1 cellular context compared by ENCODE assay signal in the genomic region with DNA sequence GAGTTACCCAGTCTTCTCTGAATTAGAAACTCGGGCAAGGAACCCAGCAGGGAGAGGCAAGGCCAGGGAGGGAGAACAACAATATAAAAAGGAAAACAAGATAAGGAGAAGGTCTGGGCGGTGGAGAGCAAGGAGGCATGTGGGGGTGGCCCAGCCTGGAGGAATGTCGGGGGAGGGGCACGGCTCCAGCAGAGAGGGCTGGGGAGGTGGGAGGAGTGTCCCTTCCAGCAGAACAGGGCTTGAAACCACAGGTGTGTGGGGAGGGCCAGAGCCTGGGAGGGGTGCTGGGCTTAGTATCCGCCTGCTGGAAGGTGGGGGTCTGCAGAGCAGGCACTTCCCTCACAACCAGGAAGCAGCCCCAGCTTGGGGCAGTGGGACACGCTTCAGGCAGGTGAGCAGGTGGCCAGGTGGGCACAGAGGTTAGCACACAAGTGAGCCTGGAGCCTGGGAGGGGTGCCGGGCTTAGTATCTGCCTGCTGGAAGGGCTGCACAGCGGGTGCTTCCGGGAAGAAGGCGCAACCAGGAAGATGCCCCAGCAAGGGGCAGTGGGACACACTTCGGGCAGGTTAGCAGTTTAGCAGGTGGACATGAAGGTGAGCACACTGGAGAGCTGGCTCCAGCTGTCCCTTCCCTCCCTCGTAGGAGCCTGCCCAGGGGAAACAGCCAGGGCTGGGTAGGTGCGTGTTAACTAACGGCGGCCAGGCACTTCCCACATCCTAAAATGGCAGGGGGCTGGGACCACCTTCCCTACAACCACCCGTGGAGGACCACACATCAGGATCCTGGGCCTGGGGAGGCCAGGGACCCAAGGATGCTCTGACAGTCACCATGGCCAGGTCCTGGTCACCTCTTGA.
A peak's percentile ranks its signal among the peaks of the same experiment; 100 is the strongest.
TF ChIP-seq lines count a peak whose summit lies in the region.

No MANE protein-coding gene starts in this region.

TF ChIP-seq in HEK293, 187 proteins besides CTCF, POLR2A, EP300 and RAD21 (continued from another document and continues in another):
- TF ChIP-seq, protein P1, sequence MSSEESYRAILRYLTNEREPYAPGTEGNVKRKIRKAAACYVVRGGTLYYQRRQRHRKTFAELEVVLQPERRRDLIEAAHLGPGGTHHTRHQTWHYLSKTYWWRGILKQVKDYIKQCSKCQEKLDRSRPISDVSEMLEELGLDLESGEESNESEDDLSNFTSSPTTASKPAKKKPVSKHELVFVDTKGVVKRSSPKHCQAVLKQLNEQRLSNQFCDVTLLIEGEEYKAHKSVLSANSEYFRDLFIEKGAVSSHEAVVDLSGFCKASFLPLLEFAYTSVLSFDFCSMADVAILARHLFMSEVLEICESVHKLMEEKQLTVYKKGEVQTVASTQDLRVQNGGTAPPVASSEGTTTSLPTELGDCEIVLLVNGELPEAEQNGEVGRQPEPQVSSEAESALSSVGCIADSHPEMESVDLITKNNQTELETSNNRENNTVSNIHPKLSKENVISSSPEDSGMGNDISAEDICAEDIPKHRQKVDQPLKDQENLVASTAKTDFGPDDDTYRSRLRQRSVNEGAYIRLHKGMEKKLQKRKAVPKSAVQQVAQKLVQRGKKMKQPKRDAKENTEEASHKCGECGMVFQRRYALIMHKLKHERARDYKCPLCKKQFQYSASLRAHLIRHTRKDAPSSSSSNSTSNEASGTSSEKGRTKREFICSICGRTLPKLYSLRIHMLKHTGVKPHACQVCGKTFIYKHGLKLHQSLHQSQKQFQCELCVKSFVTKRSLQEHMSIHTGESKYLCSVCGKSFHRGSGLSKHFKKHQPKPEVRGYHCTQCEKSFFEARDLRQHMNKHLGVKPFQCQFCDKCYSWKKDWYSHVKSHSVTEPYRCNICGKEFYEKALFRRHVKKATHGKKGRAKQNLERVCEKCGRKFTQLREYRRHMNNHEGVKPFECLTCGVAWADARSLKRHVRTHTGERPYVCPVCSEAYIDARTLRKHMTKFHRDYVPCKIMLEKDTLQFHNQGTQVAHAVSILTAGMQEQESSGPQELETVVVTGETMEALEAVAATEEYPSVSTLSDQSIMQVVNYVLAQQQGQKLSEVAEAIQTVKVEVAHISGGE (tag by site-specific recombination; conservative IDR thresholded peaks at IDR 0.05; ENCODE audit: low read depth): no peak
- TF ChIP-seq ZNF169 (tag by site-specific recombination; IDR thresholded peaks at IDR 0.05) (no peak), ZNF302 (tag by site-specific recombination; IDR thresholded peaks at IDR 0.05; ENCODE audit: low read depth) (no peak), ZNF624 (tag by site-specific recombination; IDR thresholded peaks at IDR 0.05) (no peak), ZNF335 (tag by site-specific recombination; conservative IDR thresholded peaks at IDR 0.05) (no peak), ZNF701 (tag by site-specific recombination; IDR thresholded peaks at IDR 0.05) (no peak), ZNF76 (tag by site-specific recombination; IDR thresholded peaks at IDR 0.05; ENCODE audit: borderline replicate concordance, low read depth) (no peak), ZNF24 (tag by site-specific recombination; IDR thresholded peaks at IDR 0.05) (no peak), ZNF266 (tag by site-specific recombination; IDR thresholded peaks at IDR 0.05; ENCODE audit: low read depth) (no peak), HOXC10 (CRISPR knock-in tag; IDR thresholded peaks at IDR 0.05) (no peak), ZNF157 (tag by site-specific recombination; IDR thresholded peaks at IDR 0.05) (no peak), OSR2 (tag by site-specific recombination; IDR thresholded peaks at IDR 0.05) (no peak), ZNF155 (tag by site-specific recombination; IDR thresholded peaks at IDR 0.05) (no peak), ZNF548 (tag by site-specific recombination; IDR thresholded peaks at IDR 0.05) (no peak), ZFP41 (tag by site-specific recombination; IDR thresholded peaks at IDR 0.05; ENCODE audit: borderline replicate concordance) (no peak), ZBTB17 (tag by site-specific recombination; IDR thresholded peaks at IDR 0.05) (no peak), ZNF549 (tag by site-specific recombination; IDR thresholded peaks at IDR 0.05) (no peak), ZBTB48 (tag by site-specific recombination; IDR thresholded peaks at IDR 0.05) (no peak), WT1 (tag by site-specific recombination; IDR thresholded peaks at IDR 0.05) (peak; percentile 96), ZNF768 (tag by site-specific recombination; IDR thresholded peaks at IDR 0.05) (no peak), ZNF114 (tag by site-specific recombination; IDR thresholded peaks at IDR 0.05) (no peak), ZNF366 (tag by site-specific recombination; conservative IDR thresholded peaks at IDR 0.05) (no peak), ZNF274 (IDR thresholded peaks at IDR 0.05; ENCODE audit: low read length) (no peak), ZNF274 (tag by site-specific recombination; IDR thresholded peaks at IDR 0.05; ENCODE audit: borderline replicate concordance) (no peak), ZBTB21 (tag by site-specific recombination; IDR thresholded peaks at IDR 0.05) (no peak), KLF9 (tag by site-specific recombination; IDR thresholded peaks at IDR 0.05; ENCODE audit: low read depth) (peak; percentile 53; the same call in 1 of the 2 replicates), ZNF776 (tag by site-specific recombination; IDR thresholded peaks at IDR 0.05; ENCODE audit: borderline replicate concordance) (no peak), ZNF112 (tag by site-specific recombination; IDR thresholded peaks at IDR 0.05) (no peak), ZNF138 (tag by site-specific recombination; IDR thresholded peaks at IDR 0.05; ENCODE audit: borderline replicate concordance) (no peak), SCRT1 (tag by site-specific recombination; IDR thresholded peaks at IDR 0.05; ENCODE audit: borderline replicate concordance) (peak; percentile 93), ZNF654 (tag by site-specific recombination; IDR thresholded peaks at IDR 0.05; ENCODE audit: low read depth) (no peak), ZNF521 (tag by site-specific recombination; IDR thresholded peaks at IDR 0.05) (no peak), ZNF184 (tag by site-specific recombination; IDR thresholded peaks at IDR 0.05) (no peak), ZNF555 (tag by site-specific recombination; conservative IDR thresholded peaks at IDR 0.05) (no peak), ZNF146 (tag by site-specific recombination; IDR thresholded peaks at IDR 0.05) (no peak), MEIS1 (CRISPR knock-in tag; IDR thresholded peaks at IDR 0.05; ENCODE audit: borderline replicate concordance) (no peak), ZNF707 (tag by site-specific recombination; IDR thresholded peaks at IDR 0.05) (no peak), ZNF791 (tag by site-specific recombination; IDR thresholded peaks at IDR 0.05) (no peak)
- TF ChIP-seq, protein P2, sequence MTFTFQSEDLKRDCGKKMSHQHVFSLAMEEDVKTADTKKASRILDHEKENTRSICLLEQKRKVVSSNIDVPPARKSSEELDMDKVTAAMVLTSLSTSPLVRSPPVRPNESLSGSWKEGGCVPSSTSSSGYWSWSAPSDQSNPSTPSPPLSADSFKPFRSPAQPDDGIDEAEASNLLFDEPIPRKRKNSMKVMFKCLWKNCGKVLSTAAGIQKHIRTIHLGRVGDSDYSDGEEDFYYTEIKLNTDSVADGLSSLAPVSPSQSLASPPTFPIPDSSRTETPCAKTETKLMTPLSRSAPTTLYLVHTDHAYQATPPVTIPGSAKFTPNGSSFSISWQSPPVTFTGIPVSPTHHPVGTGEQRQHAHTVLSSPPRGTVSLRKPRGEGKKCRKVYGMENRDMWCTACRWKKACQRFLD (tag by site-specific recombination; IDR thresholded peaks at IDR 0.05): no peak
- TF ChIP-seq, protein P3, sequence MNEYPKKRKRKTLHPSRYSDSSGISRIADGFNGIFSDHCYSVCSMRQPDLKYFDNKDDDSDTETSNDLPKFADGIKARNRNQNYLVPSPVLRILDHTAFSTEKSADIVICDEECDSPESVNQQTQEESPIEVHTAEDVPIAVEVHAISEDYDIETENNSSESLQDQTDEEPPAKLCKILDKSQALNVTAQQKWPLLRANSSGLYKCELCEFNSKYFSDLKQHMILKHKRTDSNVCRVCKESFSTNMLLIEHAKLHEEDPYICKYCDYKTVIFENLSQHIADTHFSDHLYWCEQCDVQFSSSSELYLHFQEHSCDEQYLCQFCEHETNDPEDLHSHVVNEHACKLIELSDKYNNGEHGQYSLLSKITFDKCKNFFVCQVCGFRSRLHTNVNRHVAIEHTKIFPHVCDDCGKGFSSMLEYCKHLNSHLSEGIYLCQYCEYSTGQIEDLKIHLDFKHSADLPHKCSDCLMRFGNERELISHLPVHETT (tag by site-specific recombination; IDR thresholded peaks at IDR 0.05): no peak
- TF ChIP-seq, protein P4, sequence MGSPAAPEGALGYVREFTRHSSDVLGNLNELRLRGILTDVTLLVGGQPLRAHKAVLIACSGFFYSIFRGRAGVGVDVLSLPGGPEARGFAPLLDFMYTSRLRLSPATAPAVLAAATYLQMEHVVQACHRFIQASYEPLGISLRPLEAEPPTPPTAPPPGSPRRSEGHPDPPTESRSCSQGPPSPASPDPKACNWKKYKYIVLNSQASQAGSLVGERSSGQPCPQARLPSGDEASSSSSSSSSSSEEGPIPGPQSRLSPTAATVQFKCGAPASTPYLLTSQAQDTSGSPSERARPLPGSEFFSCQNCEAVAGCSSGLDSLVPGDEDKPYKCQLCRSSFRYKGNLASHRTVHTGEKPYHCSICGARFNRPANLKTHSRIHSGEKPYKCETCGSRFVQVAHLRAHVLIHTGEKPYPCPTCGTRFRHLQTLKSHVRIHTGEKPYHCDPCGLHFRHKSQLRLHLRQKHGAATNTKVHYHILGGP (tag by site-specific recombination; IDR thresholded peaks at IDR 0.05): no peak
- TF ChIP-seq, protein P5, sequence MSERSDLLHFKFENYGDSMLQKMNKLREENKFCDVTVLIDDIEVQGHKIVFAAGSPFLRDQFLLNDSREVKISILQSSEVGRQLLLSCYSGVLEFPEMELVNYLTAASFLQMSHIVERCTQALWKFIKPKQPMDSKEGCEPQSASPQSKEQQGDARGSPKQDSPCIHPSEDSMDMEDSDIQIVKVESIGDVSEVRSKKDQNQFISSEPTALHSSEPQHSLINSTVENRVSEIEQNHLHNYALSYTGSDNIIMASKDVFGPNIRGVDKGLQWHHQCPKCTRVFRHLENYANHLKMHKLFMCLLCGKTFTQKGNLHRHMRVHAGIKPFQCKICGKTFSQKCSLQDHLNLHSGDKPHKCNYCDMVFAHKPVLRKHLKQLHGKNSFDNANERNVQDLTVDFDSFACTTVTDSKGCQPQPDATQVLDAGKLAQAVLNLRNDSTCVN (tag by site-specific recombination; optimal IDR thresholded peaks at IDR 0.05): no peak
- TF ChIP-seq, protein P6, sequence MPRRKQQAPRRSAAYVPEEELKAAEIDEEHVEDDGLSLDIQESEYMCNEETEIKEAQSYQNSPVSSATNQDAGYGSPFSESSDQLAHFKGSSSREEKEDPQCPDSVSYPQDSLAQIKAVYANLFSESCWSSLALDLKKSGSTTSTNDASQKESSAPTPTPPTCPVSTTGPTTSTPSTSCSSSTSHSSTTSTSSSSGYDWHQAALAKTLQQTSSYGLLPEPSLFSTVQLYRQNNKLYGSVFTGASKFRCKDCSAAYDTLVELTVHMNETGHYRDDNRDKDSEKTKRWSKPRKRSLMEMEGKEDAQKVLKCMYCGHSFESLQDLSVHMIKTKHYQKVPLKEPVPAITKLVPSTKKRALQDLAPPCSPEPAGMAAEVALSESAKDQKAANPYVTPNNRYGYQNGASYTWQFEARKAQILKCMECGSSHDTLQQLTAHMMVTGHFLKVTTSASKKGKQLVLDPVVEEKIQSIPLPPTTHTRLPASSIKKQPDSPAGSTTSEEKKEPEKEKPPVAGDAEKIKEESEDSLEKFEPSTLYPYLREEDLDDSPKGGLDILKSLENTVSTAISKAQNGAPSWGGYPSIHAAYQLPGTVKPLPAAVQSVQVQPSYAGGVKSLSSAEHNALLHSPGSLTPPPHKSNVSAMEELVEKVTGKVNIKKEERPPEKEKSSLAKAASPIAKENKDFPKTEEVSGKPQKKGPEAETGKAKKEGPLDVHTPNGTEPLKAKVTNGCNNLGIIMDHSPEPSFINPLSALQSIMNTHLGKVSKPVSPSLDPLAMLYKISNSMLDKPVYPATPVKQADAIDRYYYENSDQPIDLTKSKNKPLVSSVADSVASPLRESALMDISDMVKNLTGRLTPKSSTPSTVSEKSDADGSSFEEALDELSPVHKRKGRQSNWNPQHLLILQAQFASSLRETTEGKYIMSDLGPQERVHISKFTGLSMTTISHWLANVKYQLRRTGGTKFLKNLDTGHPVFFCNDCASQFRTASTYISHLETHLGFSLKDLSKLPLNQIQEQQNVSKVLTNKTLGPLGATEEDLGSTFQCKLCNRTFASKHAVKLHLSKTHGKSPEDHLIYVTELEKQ (tag by site-specific recombination; IDR thresholded peaks at IDR 0.05; ENCODE audit: borderline replicate concordance): no peak
- TF ChIP-seq, protein P7, sequence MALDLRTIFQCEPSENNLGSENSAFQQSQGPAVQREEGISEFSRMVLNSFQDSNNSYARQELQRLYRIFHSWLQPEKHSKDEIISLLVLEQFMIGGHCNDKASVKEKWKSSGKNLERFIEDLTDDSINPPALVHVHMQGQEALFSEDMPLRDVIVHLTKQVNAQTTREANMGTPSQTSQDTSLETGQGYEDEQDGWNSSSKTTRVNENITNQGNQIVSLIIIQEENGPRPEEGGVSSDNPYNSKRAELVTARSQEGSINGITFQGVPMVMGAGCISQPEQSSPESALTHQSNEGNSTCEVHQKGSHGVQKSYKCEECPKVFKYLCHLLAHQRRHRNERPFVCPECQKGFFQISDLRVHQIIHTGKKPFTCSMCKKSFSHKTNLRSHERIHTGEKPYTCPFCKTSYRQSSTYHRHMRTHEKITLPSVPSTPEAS (tag by site-specific recombination; IDR thresholded peaks at IDR 0.05): no peak
- TF ChIP-seq, protein P8, sequence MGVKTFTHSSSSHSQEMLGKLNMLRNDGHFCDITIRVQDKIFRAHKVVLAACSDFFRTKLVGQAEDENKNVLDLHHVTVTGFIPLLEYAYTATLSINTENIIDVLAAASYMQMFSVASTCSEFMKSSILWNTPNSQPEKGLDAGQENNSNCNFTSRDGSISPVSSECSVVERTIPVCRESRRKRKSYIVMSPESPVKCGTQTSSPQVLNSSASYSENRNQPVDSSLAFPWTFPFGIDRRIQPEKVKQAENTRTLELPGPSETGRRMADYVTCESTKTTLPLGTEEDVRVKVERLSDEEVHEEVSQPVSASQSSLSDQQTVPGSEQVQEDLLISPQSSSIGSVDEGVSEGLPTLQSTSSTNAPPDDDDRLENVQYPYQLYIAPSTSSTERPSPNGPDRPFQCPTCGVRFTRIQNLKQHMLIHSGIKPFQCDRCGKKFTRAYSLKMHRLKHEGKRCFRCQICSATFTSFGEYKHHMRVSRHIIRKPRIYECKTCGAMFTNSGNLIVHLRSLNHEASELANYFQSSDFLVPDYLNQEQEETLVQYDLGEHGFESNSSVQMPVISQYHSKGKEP (tag by site-specific recombination; IDR thresholded peaks at IDR 0.05): no peak
